In genomic region chr4:26023191-26023972, GRCh38 we compare ENCODE assay signal across 1 cellular context.
TF ChIP-seq lines count a peak whose summit lies in the region.

No MANE protein-coding gene starts in this region.

TF ChIP-seq in SK-N-SH, 30 proteins besides CTCF, POLR2A, EP300 and RAD21 (continued from another document):
- TF ChIP-seq REST (IDR thresholded peaks at IDR 0.05; ENCODE audit: low read depth, low read length) = no peak
- TF ChIP-seq GATA2 (CRISPR knock-in tag; IDR thresholded peaks at IDR 0.05) = no peak
- no peak for TF ChIP-seq FOXM1 (IDR thresholded peaks at IDR 0.05; ENCODE audit: low read depth)
- no peak for TF ChIP-seq SIN3A (IDR thresholded peaks at IDR 0.05; ENCODE audit: borderline replicate concordance, low read depth, low read length)
- TF ChIP-seq IRF3 (IDR thresholded peaks at IDR 0.05; ENCODE audit: low read depth, low read length) = no peak
- no peak for TF ChIP-seq USF2 (IDR thresholded peaks at IDR 0.05; ENCODE audit: borderline replicate concordance, low read depth, low read length)
- TF ChIP-seq FOSL2 (IDR thresholded peaks at IDR 0.05; ENCODE audit: borderline replicate concordance, low read depth) = no peak
- no peak for TF ChIP-seq MEF2A (IDR thresholded peaks at IDR 0.05; ENCODE audit: borderline replicate concordance, low read depth)
- no peak for TF ChIP-seq RCOR1 (IDR thresholded peaks at IDR 0.05; ENCODE audit: low read length)
- no peak for TF ChIP-seq FOXJ3 (CRISPR knock-in tag; IDR thresholded peaks at IDR 0.05)
- TF ChIP-seq GABPA (IDR thresholded peaks at IDR 0.05; ENCODE audit: low read depth) = no peak
- TF ChIP-seq CHD2 (IDR thresholded peaks at IDR 0.05; ENCODE audit: low read length, partially characterized antibody) = no peak
- no peak for TF ChIP-seq RFX5 (IDR thresholded peaks at IDR 0.05; ENCODE audit: low read length)
- TF ChIP-seq POLR2AphosphoS5 (IDR thresholded peaks at IDR 0.05; ENCODE audit: low read depth, low read length) = no peak
- TF ChIP-seq MAX (IDR thresholded peaks at IDR 0.05; ENCODE audit: low read depth) = no peak
